1 cellular context compared by ENCODE assay signal in the genomic region with DNA sequence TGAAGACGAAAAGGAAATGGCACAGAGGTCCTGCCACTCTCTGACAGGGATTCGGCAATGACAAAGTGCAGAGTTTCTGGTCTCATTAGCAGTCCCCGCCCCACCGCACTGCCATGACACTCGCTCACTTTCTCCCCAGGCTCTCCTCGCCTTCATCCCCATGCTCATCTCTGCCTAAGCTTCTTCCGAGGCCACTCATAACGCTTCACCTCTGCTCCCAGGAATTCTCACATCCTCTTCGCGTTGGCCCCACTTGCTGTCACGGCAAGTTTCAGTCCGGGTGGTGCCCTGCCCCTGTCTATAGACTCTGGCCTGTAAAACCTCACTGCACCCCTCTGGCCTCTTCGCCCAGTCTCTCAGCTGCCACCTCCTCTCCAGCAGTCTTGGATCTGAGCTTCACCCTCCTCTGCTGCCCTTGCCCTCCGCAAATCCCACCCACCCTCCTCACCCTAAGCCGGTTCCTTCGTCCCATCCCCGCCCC.
TF ChIP-seq lines count a peak whose summit lies in the region.

No MANE protein-coding gene starts in this region.

TF ChIP-seq in GM23338, 12 proteins besides CTCF, POLR2A, EP300 and RAD21 (continued from another document):
- TF ChIP-seq ZNF462 (CRISPR knock-in tag; IDR thresholded peaks at IDR 0.05) = no peak
- no peak for TF ChIP-seq EZH2phosphoT487 (IDR thresholded peaks at IDR 0.05; ENCODE audit: unreplicated experiment)
- no peak for TF ChIP-seq ZNF331 (CRISPR knock-in tag; IDR thresholded peaks at IDR 0.05; ENCODE audit: low read depth)
- no peak for TF ChIP-seq ZNF114 (CRISPR knock-in tag; IDR thresholded peaks at IDR 0.05)
- TF ChIP-seq CREB1 (CRISPR knock-in tag; IDR thresholded peaks at IDR 0.05; ENCODE audit: low read depth) = no peak
- TF ChIP-seq NANOG (IDR thresholded peaks at IDR 0.05; ENCODE audit: borderline replicate concordance) = no peak
- TF ChIP-seq JUNB (IDR thresholded peaks at IDR 0.05; ENCODE audit: unreplicated experiment) = no peak
